Comparison of ENCODE assay signal across 19 cellular contexts in genomic region chr11:134363592-134363991, GRCh38. TPM values are rescaled to one million over a fixed set of nuclear protein-coding genes. Genes with fewer than 3 reads are reported as not detected.
"Had no signal": no experiment of that assay in that cellular context is flagged by ENCODE, and none has a peak within 500 bp of the region (broad histone marks: within the 10 kb centered on the region; RNA-seq: fewer than 3 reads in every experiment).

No MANE protein-coding gene starts in this region.

- DNase-seq: activated B cell treated with CpG ODN at 0.5 μM for 24 hours; activated CD4-positive, alpha-beta T cell treated with anti-CD3 and anti-CD28 coated beads, Interleukin-2, amount 10 ng/mL, durations not matched to agents 24 days and 14 days; activated CD8-positive, alpha-beta memory T cell treated with anti-CD3 and anti-CD28 coated beads, Interleukin-2, amount 50 U/mL, for 4 hours; activated CD8-positive, alpha-beta T cell treated with anti-CD3 and anti-CD28 coated beads, Interleukin-2, amount 10 ng/mL, durations not matched to agents 7 days and 5 days; activated effector memory CD4-positive, alpha-beta T cell treated with anti-CD3 and anti-CD28 coated beads, Interleukin-2, amount 50 U/mL, for 16 hours; activated T-cell treated with anti-CD3 and anti-CD28 coated beads, Interleukin-2, amount 50 U/mL, for 48 hours; central memory CD4-positive, alpha-beta T cell; colonic mucosa; left ventricle myocardium inferior; mesendoderm; natural killer cell; stimulated activated naive CD8-positive, alpha-beta T cell treated with anti-CD3 and anti-CD28 coated beads, Interleukin-15, amount 100 ng/mL, for 72 hours; T-helper 1 cell had no signal

- H3K27me3 ChIP-seq: colonic mucosa, hepatocyte had no signal

- H3K36me3 ChIP-seq: colonic mucosa, esophagus muscularis mucosa, left ventricle myocardium inferior, thoracic aorta had no signal

- H3K79me2 ChIP-seq: hepatocyte had no signal

- H3K9me3 ChIP-seq: colonic mucosa, esophagus muscularis mucosa, left ventricle myocardium inferior, thoracic aorta had no signal

- H3K27ac ChIP-seq: colonic mucosa, esophagus muscularis mucosa, hepatocyte, left ventricle myocardium inferior, thoracic aorta had no signal

- H3K4me3 ChIP-seq: colonic mucosa, esophagus muscularis mucosa, hepatocyte, left ventricle myocardium inferior, smooth muscle cell, thoracic aorta had no signal

- H3K4me2 ChIP-seq: hepatocyte, smooth muscle cell had no signal

- H2AFZ ChIP-seq: hepatocyte had no signal

- H3K4me1 ChIP-seq: colonic mucosa, left ventricle myocardium inferior had no signal

- ATAC-seq: activated CD8-positive, alpha-beta T cell treated with anti-CD3 and anti-CD28 coated beads, Interleukin-2, amount 10 ng/mL, durations not matched to agents 7 days and 5 days; activated naive CD4-positive, alpha-beta T cell treated with anti-CD3 and anti-CD28 coated beads, Interleukin-2, amount 50 U/mL, for 72 hours; natural killer cell; right cardiac atrium; stimulated activated naive CD8-positive, alpha-beta T cell treated with anti-CD3 and anti-CD28 coated beads, Interleukin-15, amount 100 ng/mL, for 72 hours had no signal

RNA-seq across cellular contexts. Expression of gene B3GAT1, which starts 48.5 kb away (rescaled TPM):
- total RNA-seq: activated B cell treated with CpG ODN at 0.5 μM for 24 hours, smooth muscle cell had no signal
- polyA plus RNA-seq: smooth muscle cell had no signal
